9 cellular contexts compared by ENCODE assay signal in the genomic region with DNA sequence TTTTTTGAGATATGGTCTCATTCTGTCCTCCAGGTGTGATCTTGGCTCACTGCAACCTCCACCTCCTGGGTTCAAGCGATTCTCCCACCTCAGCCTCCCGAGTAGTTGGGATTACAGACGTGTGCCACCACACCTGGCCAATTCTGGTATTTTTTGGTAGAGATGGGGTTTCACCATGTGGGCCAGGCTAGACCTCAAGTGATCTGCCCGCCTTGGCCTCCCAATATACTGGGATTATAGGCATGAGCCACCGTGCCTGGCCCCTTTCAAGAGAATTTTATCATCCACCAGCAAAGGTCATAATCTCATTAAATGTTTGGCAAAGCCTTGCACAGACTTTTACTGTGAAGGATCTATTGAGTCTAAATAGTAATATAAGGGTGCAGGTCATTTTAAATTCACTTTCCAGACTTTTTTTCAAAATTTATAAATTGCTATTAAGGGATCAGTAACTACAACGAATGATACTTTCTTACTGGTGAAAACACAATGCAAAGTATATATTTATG. TPM values are rescaled to one million over a fixed set of nuclear protein-coding genes. Genes with fewer than 3 reads are reported as not detected.
DNase-seq lines count a peak whose midpoint lies in the region; ATAC-seq and TF ChIP-seq lines count a peak whose summit lies in the region.
"Had no signal": no experiment of that assay in that cellular context is flagged by ENCODE, and none has a peak within 500 bp of the region (broad histone marks: within the 10 kb centered on the region; RNA-seq: fewer than 3 reads in every experiment).

No MANE protein-coding gene starts in this region.

- peaks cover 48% of the 10 kb centered on the region for H3K4me1 Mint-ChIP-seq in activated CD4-positive, alpha-beta T cell treated with anti-CD3 and anti-CD28 coated beads, Interleukin-2, amount 10 ng/mL, durations not matched to agents 24 days and 14 days
- peaks cover 23% of the 10 kb centered on the region for H3K4me1 Mint-ChIP-seq in progenitor cell of endocrine pancreas (ENCODE audit: low read depth)

- H3K27me3 Mint-ChIP-seq in activated CD4-positive, alpha-beta T cell treated with anti-CD3 and anti-CD28 coated beads, Interleukin-2, amount 10 ng/mL, durations not matched to agents 24 days and 14 days, result peaks cover 6% of the 10 kb centered on the region
- H3K27me3 Mint-ChIP-seq in progenitor cell of endocrine pancreas, result no peaks in the 10 kb centered on the region

- no peaks in the 10 kb centered on the region for H4K20me1 ChIP-seq in OCI-LY3 (ENCODE audit: insufficient read depth, low read length)

- peak overlapping the region; percentile 56 for H3K4me3 Mint-ChIP-seq in activated CD4-positive, alpha-beta T cell treated with anti-CD3 and anti-CD28 coated beads, Interleukin-2, amount 10 ng/mL, durations not matched to agents 24 days and 14 days
- H3K4me3 Mint-ChIP-seq in progenitor cell of endocrine pancreas (ENCODE audit: low read depth), result peak overlapping the region; percentile 99

- H3K27ac ChIP-seq in OCI-LY3 (ENCODE audit: low read length) (no peak overlapping the region), duodenal mucosa (ENCODE audit: low read depth, low read length) (no peak overlapping the region)

- H3K9me3 Mint-ChIP-seq in activated CD4-positive, alpha-beta T cell treated with anti-CD3 and anti-CD28 coated beads, Interleukin-2, amount 10 ng/mL, durations not matched to agents 24 days and 14 days, result no peaks in the 10 kb centered on the region
- H3K9me3 Mint-ChIP-seq in progenitor cell of endocrine pancreas (ENCODE audit: low read depth), result no peaks in the 10 kb centered on the region

- H3K4me2 ChIP-seq in OCI-LY3 (ENCODE audit: low read length), result peak overlapping the region; percentile 78

- no peak for DNase-seq in activated CD4-positive, alpha-beta T cell treated with anti-CD3 and anti-CD28 coated beads, Interleukin-2, amount 10 ng/mL, durations not matched to agents 24 days and 14 days
- DNase-seq in activated CD4-positive, alpha-beta T cell treated with anti-CD3 and anti-CD28 coated beads, Interleukin-2, amount 50 U/mL, for 1 hour, result no peak
- DNase-seq in progenitor cell of endocrine pancreas (ENCODE audit: low spot score, unreplicated experiment) (no peak), pons (ENCODE audit: low spot score) (no peak)
- no peak for DNase-seq in effector CD8-positive, alpha-beta T cell (lab: John Stamatoyannopoulos, UW)
- DNase-seq: NCI-H510A had no signal

- peaks cover 34% of the 10 kb centered on the region for H3K4me1 ChIP-seq in OCI-LY3 (ENCODE audit: low read length)
- peaks cover 51 to 55% of the 10 kb centered on the region in 2 donors for H3K4me1 ChIP-seq in duodenal mucosa (ENCODE audit: control insufficient read depth in 1 of 2, insufficient read depth in 2 of 2, low read length in 2 of 2)

- H3K9me3 ChIP-seq in OCI-LY3 (ENCODE audit: insufficient read depth, low read length) (no peaks in the 10 kb centered on the region), duodenal mucosa (ENCODE audit: control insufficient read depth in 1 of 2, low read length in 2 of 2) (no peaks in the 10 kb centered on the region)

- TF ChIP-seq CTCF in OCI-LY3 (IDR thresholded peaks at IDR 0.05; ENCODE audit: low read depth, low read length), result no peak
- no peak for TF ChIP-seq CTCF in progenitor cell of endocrine pancreas (IDR thresholded peaks at IDR 0.05; ENCODE audit: unreplicated experiment)

- H3K27ac Mint-ChIP-seq in activated CD4-positive, alpha-beta T cell treated with anti-CD3 and anti-CD28 coated beads, Interleukin-2, amount 10 ng/mL, durations not matched to agents 24 days and 14 days, result peak overlapping the region; percentile 19
- no peak overlapping the region for H3K27ac Mint-ChIP-seq in progenitor cell of endocrine pancreas

- H3K36me3 Mint-ChIP-seq in activated CD4-positive, alpha-beta T cell treated with anti-CD3 and anti-CD28 coated beads, Interleukin-2, amount 10 ng/mL, durations not matched to agents 24 days and 14 days (ENCODE audit: low read depth), result peaks cover 27% of the 10 kb centered on the region
- peaks cover 3% of the 10 kb centered on the region for H3K36me3 Mint-ChIP-seq in progenitor cell of endocrine pancreas (ENCODE audit: insufficient read depth)

- H3K4me3 ChIP-seq in OCI-LY3 (ENCODE audit: low read length) (peak overlapping the region; percentile 88), duodenal mucosa (ENCODE audit: low read depth in 1 of 2, low read length in 2 of 2) (peak overlapping the region; percentile 99)

- no peak overlapping the region for H2AFZ ChIP-seq in OCI-LY3 (ENCODE audit: low read depth, low read length)

- intact Hi-C loops in activated CD4-positive, alpha-beta T cell treated with anti-CD3 and anti-CD28 coated beads, Interleukin-2, amount 10 ng/mL, durations not matched to agents 24 days and 14 days (cut with micrococcal nuclease), result loop anchor here (2.0 to 10.0 kb wide), 2 partner anchors 207 to 367 kb away; partner anchors contain the start of genes ASXL2 and RAB10

- H3K9ac ChIP-seq in OCI-LY3 (ENCODE audit: low read length) (peak overlapping the region; percentile 81), duodenal mucosa (ENCODE audit: low read depth in 1 of 2, low read length in 2 of 2) (peak overlapping the region; percentile 49 to 97)

- peaks cover 88% of the 10 kb centered on the region for H3K79me2 ChIP-seq in OCI-LY3 (ENCODE audit: low read length)

- H3K27me3 ChIP-seq in OCI-LY3 (ENCODE audit: low read depth, low read length) (no peaks in the 10 kb centered on the region), duodenal mucosa (ENCODE audit: control insufficient read depth in 1 of 2, insufficient read depth in 2 of 2, low read length in 2 of 2) (no peaks in the 10 kb centered on the region)

- no peak for ATAC-seq in HG02885 (IDR thresholded peaks at IDR 0.05; ENCODE audit: poor library complexity, unreplicated experiment)

- peaks cover 7% of the 10 kb centered on the region for H3K36me3 ChIP-seq in OCI-LY3 (replicated peaks; ENCODE audit: low read depth, low read length)
- peaks cover 11 to 15% of the 10 kb centered on the region in 2 donors for H3K36me3 ChIP-seq in duodenal mucosa (ENCODE audit: control insufficient read depth in 1 of 2, insufficient read depth in 2 of 2, low read length in 2 of 2)

RNA-seq across cellular contexts. Expression of gene HADHA, which starts 2.5 kb away (rescaled TPM):
- total RNA-seq in activated CD4-positive, alpha-beta T cell treated with anti-CD3 and anti-CD28 coated beads, Interleukin-2, amount 10 ng/mL, durations not matched to agents 24 days and 14 days, result 110 and 112 TPM in 2 replicates
- 111 and 114 TPM in 2 replicates for total RNA-seq in progenitor cell of endocrine pancreas

RNA-seq across cellular contexts. Expression of gene HADHB, which starts 2.8 kb away (rescaled TPM):
- 81.2 and 86.6 TPM in 2 replicates for total RNA-seq in activated CD4-positive, alpha-beta T cell treated with anti-CD3 and anti-CD28 coated beads, Interleukin-2, amount 10 ng/mL, durations not matched to agents 24 days and 14 days
- total RNA-seq in progenitor cell of endocrine pancreas, result 62.0 and 71.1 TPM in 2 replicates
